In genomic region chr5:102583663-102584062, GRCh38 we compare ENCODE assay signal across 8 cellular contexts.
DNase-seq lines count a peak whose midpoint lies in the region; ATAC-seq and TF ChIP-seq lines count a peak whose summit lies in the region.

No MANE protein-coding gene starts in this region.

- no peaks in the 10 kb centered on the region for H3K27me3 Mint-ChIP-seq in nephron progenitor cell (ENCODE audit: low read depth, poor library complexity)

- ATAC-seq in aorta (ENCODE audit: low FRiP score): no peak

- no peak overlapping the region for H3K4me3 Mint-ChIP-seq in nephron progenitor cell

- H3K27me3 ChIP-seq in breast epithelium (no peaks in the 10 kb centered on the region), aorta (ENCODE audit: control insufficient read depth in 1 of 2, insufficient read depth in 2 of 2, low read length in 1 of 2) (no peaks in the 10 kb centered on the region)

- no peak for TF ChIP-seq POLR2A in breast epithelium (IDR thresholded peaks at IDR 0.05)

- H3K36me3 ChIP-seq in breast epithelium (no peaks in the 10 kb centered on the region), aorta (ENCODE audit: control insufficient read depth in 1 of 2, insufficient read depth in 2 of 2, low read length in 1 of 2) (no peaks in the 10 kb centered on the region)

- H3K27ac Mint-ChIP-seq in nephron progenitor cell: no peak overlapping the region

- peak; percentile 29 to 35 (median 34) for TF ChIP-seq CTCF in breast epithelium (IDR thresholded peaks at IDR 0.05)
- TF ChIP-seq CTCF in nephron progenitor cell (IDR thresholded peaks at IDR 0.05): peak; percentile 41

- no peak overlapping the region for H3K27ac ChIP-seq in breast epithelium
- no peak overlapping the region for H3K27ac ChIP-seq in aorta (ENCODE audit: low read depth in 1 of 2, low read length in 2 of 2)

- DNase-seq in SIG-M5 treated with dmso at 0.1 percent for 504 hours (lab: John Stamatoyannopoulos, UW; ENCODE audit: unreplicated experiment) (peak; percentile 35), SIG-M5 (lab: John Stamatoyannopoulos, UW) (no peak), NCI-H2227 (lab: John Stamatoyannopoulos, UW; ENCODE audit: unreplicated experiment) (peak; percentile 32), breast epithelium (ENCODE audit: low spot score in 2 of 2) (no peak), nephron progenitor cell (no peak), aorta (no peak)
- DNase-seq in activated effector memory CD4-positive, alpha-beta T cell treated with Interleukin-2 at 50 U/mL for 16 hours: no peak
- DNase-seq in activated naive CD4-positive, alpha-beta T cell treated with Interleukin-2 at 50 U/mL for 16 hours: no peak

- 16 to 21% methylated on average over 3 of the region's 3 CpGs for WGBS in aorta, 2 donors

- H3K36me3 Mint-ChIP-seq in nephron progenitor cell (ENCODE audit: low read depth): no peaks in the 10 kb centered on the region

- H3K4me3 ChIP-seq in breast epithelium (no peak overlapping the region), aorta (ENCODE audit: low read length in 2 of 2) (no peak overlapping the region)

- H3K9me3 Mint-ChIP-seq in nephron progenitor cell: no peaks in the 10 kb centered on the region

- H3K9me3 ChIP-seq in breast epithelium: no peaks in the 10 kb centered on the region
- no peaks in the 10 kb centered on the region for H3K9me3 ChIP-seq in aorta (ENCODE audit: control insufficient read depth, low read length)

- intact Hi-C loops in breast epithelium (cut with DNase I; ENCODE audit: low total_unique reads) (no loop called here), aorta (cut with DNase I) (loop anchor here (2.0 to 10.0 kb wide), 4 partner anchors 84 to 549 kb away; partner anchors contain the start of gene PAM (in 1 of the 2))

- peaks cover 16% of the 10 kb centered on the region for H3K4me1 Mint-ChIP-seq in nephron progenitor cell

- H3K4me1 ChIP-seq in breast epithelium (no peaks in the 10 kb centered on the region), aorta (ENCODE audit: control insufficient read depth in 1 of 2, insufficient read depth in 2 of 2, low read length in 2 of 2) (no peaks in the 10 kb centered on the region)

Comparison
In these comparisons a context has a peak if more than half of its experiments do, and no peak if none do; other contexts are left out.
1. DNase-seq: peak in SIG-M5 treated with dmso at 0.1 percent for 504 hours (single experiment) and NCI-H2227 (single experiment); none in SIG-M5 (single experiment), breast epithelium (0 of 2), nephron progenitor cell (single experiment), aorta (0 of 2), activated effector memory CD4-positive, alpha-beta T cell treated with Interleukin-2 at 50 U/mL for 16 hours (single experiment) and activated naive CD4-positive, alpha-beta T cell treated with Interleukin-2 at 50 U/mL for 16 hours (single experiment).